15 cellular contexts compared by ENCODE assay signal in the genomic region with DNA sequence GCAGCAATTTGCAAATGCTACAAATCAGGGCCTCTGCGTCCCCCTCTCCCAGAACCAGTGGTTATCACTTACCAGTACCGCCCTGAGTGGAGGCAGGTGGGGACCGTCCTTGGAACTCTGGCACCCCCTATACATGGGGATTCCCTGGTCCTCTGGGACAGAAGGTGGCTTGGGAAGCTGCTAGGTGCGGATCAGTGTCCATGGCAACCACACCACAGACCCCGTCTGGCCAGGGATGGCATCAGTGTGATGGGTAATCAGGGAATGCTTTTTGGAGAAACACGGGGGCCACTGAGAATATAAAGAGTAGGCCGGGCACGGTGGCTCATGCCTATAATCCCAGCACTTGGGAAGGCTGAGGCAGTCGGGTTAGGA.
"Had no signal": no experiment of that assay in that cellular context is flagged by ENCODE, and none has a peak within 500 bp of the region (broad histone marks: within the 10 kb centered on the region; RNA-seq: fewer than 3 reads in every experiment).

No MANE protein-coding gene starts in this region.

- H3K27me3 Mint-ChIP-seq: activated CD4-positive, alpha-beta T cell treated with anti-CD3 and anti-CD28 coated beads, Interleukin-2, amount 10 ng/mL, durations not matched to agents 7 days and 5 days; activated naive CD4-positive, alpha-beta T cell treated with anti-CD3 and anti-CD28 coated beads, Interleukin-2, amount 50 U/mL, for 24 hours; activated T-helper 17 cell treated with anti-CD3 and anti-CD28 coated beads, Interleukin-2, amount 50 U/mL, for 72 hours; stimulated activated naive B cell treated with anti-CD40 and anti-IgM and Interleukin-4, amounts not matched to agents 10 μg/mL and 1 μg/mL and 100 μg/mL, for 72 hours; type B pancreatic cell had no signal

- H3K36me3 Mint-ChIP-seq: type B pancreatic cell had no signal

- H3K27me3 ChIP-seq: brain microvascular endothelial cell, left lung, spleen had no signal

- H3K4me1 Mint-ChIP-seq: activated T-helper 17 cell treated with anti-CD3 and anti-CD28 coated beads, Interleukin-2, amount 50 U/mL, for 72 hours had no signal

- H3K27ac Mint-ChIP-seq: activated CD4-positive, alpha-beta T cell treated with anti-CD3 and anti-CD28 coated beads, Interleukin-2, amount 10 ng/mL, durations not matched to agents 7 days and 5 days; activated T-helper 17 cell treated with anti-CD3 and anti-CD28 coated beads, Interleukin-2, amount 50 U/mL, for 72 hours; endodermal cell; stimulated activated naive B cell treated with anti-CD40 and anti-IgM and Interleukin-4, amounts not matched to agents 10 μg/mL and 1 μg/mL and 100 μg/mL, for 72 hours; type B pancreatic cell had no signal

- H3K4me1 ChIP-seq: left lung, prostate gland had no signal

- H3K9me3 Mint-ChIP-seq: activated CD4-positive, alpha-beta T cell treated with anti-CD3 and anti-CD28 coated beads, Interleukin-2, amount 10 ng/mL, durations not matched to agents 7 days and 5 days; activated naive CD4-positive, alpha-beta T cell treated with anti-CD3 and anti-CD28 coated beads, Interleukin-2, amount 50 U/mL, for 24 hours; activated T-helper 17 cell treated with anti-CD3 and anti-CD28 coated beads, Interleukin-2, amount 50 U/mL, for 72 hours; endodermal cell; stimulated activated naive B cell treated with anti-CD40 and anti-IgM and Interleukin-4, amounts not matched to agents 10 μg/mL and 1 μg/mL and 100 μg/mL, for 72 hours; type B pancreatic cell had no signal

- H3K4me3 ChIP-seq: left lung, prostate gland, spleen had no signal

- H3K27ac ChIP-seq: brain microvascular endothelial cell, left lung, prostate gland, spleen had no signal

- DNase-seq: activated CD4-positive, alpha-beta T cell treated with anti-CD3 and anti-CD28 coated beads, Interleukin-2, amount 10 ng/mL, durations not matched to agents 7 days and 5 days; activated CD4-positive, CD25-positive, alpha-beta regulatory T cell; activated CD8-positive, alpha-beta memory T cell treated with anti-CD3 and anti-CD28 coated beads for 24 hours; activated T-cell treated with anti-CD3 and anti-CD28 coated beads for 4 hours; endodermal cell; glutamatergic neuron; left lung; spleen; stimulated activated CD4-positive, alpha-beta T cell treated with anti-CD3 and anti-CD28 coated beads, Interleukin-1b, Interleukin-23, amount 100 ng/mL, for 48 hours; stimulated activated naive B cell treated with anti-CD40 and anti-IgM and Interleukin-4, amounts not matched to agents 10 μg/mL and 1 μg/mL and 100 μg/mL, for 72 hours had no signal

- H3K4me3 Mint-ChIP-seq: activated CD4-positive, alpha-beta T cell treated with anti-CD3 and anti-CD28 coated beads, Interleukin-2, amount 10 ng/mL, durations not matched to agents 7 days and 5 days; activated naive CD4-positive, alpha-beta T cell treated with anti-CD3 and anti-CD28 coated beads, Interleukin-2, amount 50 U/mL, for 24 hours; activated T-helper 17 cell treated with anti-CD3 and anti-CD28 coated beads, Interleukin-2, amount 50 U/mL, for 72 hours; endodermal cell; stimulated activated naive B cell treated with anti-CD40 and anti-IgM and Interleukin-4, amounts not matched to agents 10 μg/mL and 1 μg/mL and 100 μg/mL, for 72 hours; type B pancreatic cell had no signal

- H3K36me3 ChIP-seq: brain microvascular endothelial cell, prostate gland had no signal

- H3K9me3 ChIP-seq: left lung, prostate gland, spleen had no signal
